ENCODE assay signal across 8 cellular contexts in genomic region chr14:34554540-34555250, GRCh38. TPM values are rescaled to one million over a fixed set of nuclear protein-coding genes. Genes with fewer than 3 reads are reported as not detected.
A peak's percentile ranks its signal among the peaks of the same experiment; 100 is the strongest.
DNase-seq lines count a peak whose midpoint lies in the region; ATAC-seq and TF ChIP-seq lines count a peak whose summit lies in the region.

No MANE protein-coding gene starts in this region.

- no peaks in the 10 kb centered on the region for H3K36me3 ChIP-seq in Caco-2 (ENCODE audit: control insufficient read depth, insufficient read depth, low read length)
- no peaks in the 10 kb centered on the region for H3K36me3 ChIP-seq in OCI-LY1 (ENCODE audit: insufficient read depth, low read length)

- H3K9me2 ChIP-seq in OCI-LY1 (ENCODE audit: low read depth, low read length) = no peaks in the 10 kb centered on the region

- no peak overlapping the region for H3K4me3 ChIP-seq in Caco-2 (ENCODE audit: low read depth, low read length)
- H3K4me3 ChIP-seq in OCI-LY1 (ENCODE audit: low read depth, low read length, poor library complexity, severe bottlenecking) = peak overlapping the region; percentile 8

- H3K4me2 ChIP-seq in OCI-LY1 (ENCODE audit: low read length) = peak overlapping the region; percentile 47

- H3K4me3 Mint-ChIP-seq in Caco-2 (ENCODE audit: unreplicated experiment) = peak overlapping the region; percentile 49

- POLR2A ChIA-PET in Caco-2 (lab: Charles Lee) = interaction anchor here (0.5 kb wide), 1 partner anchor 182 kb away, joined by 3 read pairs; no protein-coding TSS in a partner anchor
- POLR2A ChIA-PET in HEK293T (lab: Yijun Ruan, JAX) = interaction anchor here (0.9 to 1.1 kb wide), 4 partner anchors 94 to 849 kb away, joined by 3 to 4 read pairs (median 3); partner anchors contain the start of gene NFKBIA

- H3K36me3 Mint-ChIP-seq in Caco-2 (ENCODE audit: insufficient read depth, unreplicated experiment) = peaks cover 15% of the 10 kb centered on the region

- peaks cover 13% of the 10 kb centered on the region for H3K4me1 ChIP-seq in Caco-2
- peaks cover 25% of the 10 kb centered on the region for H3K4me1 ChIP-seq in OCI-LY1 (ENCODE audit: insufficient read depth, low read length, severe bottlenecking)

- H3K27ac ChIP-seq in OCI-LY1 (ENCODE audit: low read depth, low read length, poor library complexity, severe bottlenecking) = peak overlapping the region; percentile 49

- no peaks in the 10 kb centered on the region for H3K27me3 ChIP-seq in Caco-2 (replicated peaks; ENCODE audit: control insufficient read depth, insufficient read depth, low read length)
- no peaks in the 10 kb centered on the region for H3K27me3 ChIP-seq in OCI-LY1 (ENCODE audit: insufficient read depth, low read length)

- H2AFZ ChIP-seq in OCI-LY1 (ENCODE audit: low read length) = no peak overlapping the region

- H3K9me3 Mint-ChIP-seq in Caco-2 (ENCODE audit: unreplicated experiment) = no peaks in the 10 kb centered on the region

- peak overlapping the region; percentile 3; the same call in 1 of the 2 replicates for H3K9ac ChIP-seq in OCI-LY1 (ENCODE audit: low read length)

- peak overlapping the region; percentile 20 for H3K27ac Mint-ChIP-seq in Caco-2 (ENCODE audit: unreplicated experiment)

- ATAC-seq in GM21515 (IDR thresholded peaks at IDR 0.05; ENCODE audit: unreplicated experiment) (no peak), HG02885 (IDR thresholded peaks at IDR 0.05; ENCODE audit: poor library complexity, unreplicated experiment) (no peak), GM19455 (IDR thresholded peaks at IDR 0.05; ENCODE audit: unreplicated experiment) (no peak)

- H3K27me3 Mint-ChIP-seq in Caco-2 (ENCODE audit: insufficient read depth, unreplicated experiment) = no peaks in the 10 kb centered on the region

- BruUV-seq in Caco-2 (replicated peaks; lab: Mats Ljungman, UMichigan) = TSS peak; percentile 70

- DNase-seq in Caco-2 (no peak), ecto neural progenitor cell (ENCODE audit: low spot score) (peak; percentile 48), pons (ENCODE audit: low spot score) (peak; percentile 19), HEK293T (ENCODE audit: extremely low spot score) (no peak)

- peaks cover 12% of the 10 kb centered on the region for H3F3A ChIP-seq in OCI-LY1 (ENCODE audit: insufficient read depth, low read length)

- H3K9me3 ChIP-seq in Caco-2 = no peaks in the 10 kb centered on the region
- no peaks in the 10 kb centered on the region for H3K9me3 ChIP-seq in OCI-LY1 (ENCODE audit: low read length)

- no peaks in the 10 kb centered on the region for H3K79me2 ChIP-seq in OCI-LY1 (ENCODE audit: insufficient read depth, low read length)

- no peaks in the 10 kb centered on the region for H4K20me1 ChIP-seq in OCI-LY1 (ENCODE audit: insufficient read depth, low read length)

- TF ChIP-seq CTCF in Caco-2 (IDR thresholded peaks at IDR 0.05; ENCODE audit: insufficient read depth in 1 of 2, low read depth in 1 of 2, low read length in 1 of 2, severe bottlenecking in 1 of 2, unreplicated experiment in 1 of 2) (no peak), OCI-LY1 (IDR thresholded peaks at IDR 0.05; ENCODE audit: low read length) (no peak)

- H3K4me1 Mint-ChIP-seq in Caco-2 (ENCODE audit: low read depth, unreplicated experiment) = peaks cover 9% of the 10 kb centered on the region

- intact Hi-C loops in Caco-2 (cut with micrococcal nuclease; ENCODE audit: unreplicated experiment) = no loop called here

- CTCF ChIA-PET in Caco-2 (lab: Charles Lee) (no interaction called here), HEK293T (lab: Yijun Ruan, JAX) (interaction anchor here (0.6 to 1.2 kb wide), 5 partner anchors 96 to 851 kb away, joined by 3 to 4 read pairs (median 3); no protein-coding TSS in a partner anchor)

TF ChIP-seq in HEK293T, 16 proteins besides CTCF, POLR2A, EP300 and RAD21:
- no peak for TF ChIP-seq SUZ12 (IDR thresholded peaks at IDR 0.05)
- no peak for TF ChIP-seq PKNOX1 (IDR thresholded peaks at IDR 0.05)
- no peak for TF ChIP-seq FOXK2 (IDR thresholded peaks at IDR 0.05)
- no peak for TF ChIP-seq HDGF (IDR thresholded peaks at IDR 0.05; ENCODE audit: borderline replicate concordance)
- TF ChIP-seq ARNT (IDR thresholded peaks at IDR 0.05) = no peak
- no peak for TF ChIP-seq CTBP1 (IDR thresholded peaks at IDR 0.05; ENCODE audit: borderline replicate concordance)
- no peak for TF ChIP-seq FOXM1 (IDR thresholded peaks at IDR 0.05; ENCODE audit: borderline replicate concordance)
- TF ChIP-seq ZNF384 (IDR thresholded peaks at IDR 0.05) = no peak
- TF ChIP-seq TARDBP (IDR thresholded peaks at IDR 0.05) = no peak
- no peak for TF ChIP-seq LEF1 (IDR thresholded peaks at IDR 0.05; ENCODE audit: borderline replicate concordance)
- no peak for TF ChIP-seq L3MBTL2 (conservative IDR thresholded peaks at IDR 0.05)
- TF ChIP-seq NFRKB (IDR thresholded peaks at IDR 0.05) = no peak
- no peak for TF ChIP-seq ELF4 (IDR thresholded peaks at IDR 0.05)

RNA-seq across cellular contexts. Expression of gene EAPP, which starts 15.2 kb away (rescaled TPM):
- total RNA-seq in Caco-2 (2022) = 26.8 and 30.7 TPM in 2 replicates

Comparison
In these comparisons a context has a peak if more than half of its experiments do, and no peak if none do; other contexts are left out.
1. DNase-seq: peak in ecto neural progenitor cell (single experiment) and pons (single experiment); none in Caco-2 (0 of 2) and HEK293T (single experiment).